2 cellular contexts compared by ENCODE assay signal in genomic region chr5:29561564-29561963, GRCh38.
TF ChIP-seq lines count a peak whose summit lies in the region.

No MANE protein-coding gene starts in this region.

TF ChIP-seq in HepG2, 621 proteins besides CTCF, POLR2A, EP300 and RAD21 (continued from another document and continues in another):
- TF ChIP-seq, protein P1, sequence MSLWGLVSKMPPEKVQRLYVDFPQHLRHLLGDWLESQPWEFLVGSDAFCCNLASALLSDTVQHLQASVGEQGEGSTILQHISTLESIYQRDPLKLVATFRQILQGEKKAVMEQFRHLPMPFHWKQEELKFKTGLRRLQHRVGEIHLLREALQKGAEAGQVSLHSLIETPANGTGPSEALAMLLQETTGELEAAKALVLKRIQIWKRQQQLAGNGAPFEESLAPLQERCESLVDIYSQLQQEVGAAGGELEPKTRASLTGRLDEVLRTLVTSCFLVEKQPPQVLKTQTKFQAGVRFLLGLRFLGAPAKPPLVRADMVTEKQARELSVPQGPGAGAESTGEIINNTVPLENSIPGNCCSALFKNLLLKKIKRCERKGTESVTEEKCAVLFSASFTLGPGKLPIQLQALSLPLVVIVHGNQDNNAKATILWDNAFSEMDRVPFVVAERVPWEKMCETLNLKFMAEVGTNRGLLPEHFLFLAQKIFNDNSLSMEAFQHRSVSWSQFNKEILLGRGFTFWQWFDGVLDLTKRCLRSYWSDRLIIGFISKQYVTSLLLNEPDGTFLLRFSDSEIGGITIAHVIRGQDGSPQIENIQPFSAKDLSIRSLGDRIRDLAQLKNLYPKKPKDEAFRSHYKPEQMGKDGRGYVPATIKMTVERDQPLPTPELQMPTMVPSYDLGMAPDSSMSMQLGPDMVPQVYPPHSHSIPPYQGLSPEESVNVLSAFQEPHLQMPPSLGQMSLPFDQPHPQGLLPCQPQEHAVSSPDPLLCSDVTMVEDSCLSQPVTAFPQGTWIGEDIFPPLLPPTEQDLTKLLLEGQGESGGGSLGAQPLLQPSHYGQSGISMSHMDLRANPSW (CRISPR knock-in tag; IDR thresholded peaks at IDR 0.05; ENCODE audit: borderline replicate concordance): no peak
- no peak for TF ChIP-seq ZNF124 (CRISPR knock-in tag; IDR thresholded peaks at IDR 0.05)
- TF ChIP-seq ZNF432 (CRISPR knock-in tag; IDR thresholded peaks at IDR 0.05; ENCODE audit: borderline replicate concordance): no peak
- TF ChIP-seq MXI1 (IDR thresholded peaks at IDR 0.05; ENCODE audit: borderline replicate concordance, low read depth, low read length): no peak
- TF ChIP-seq, protein P2, sequence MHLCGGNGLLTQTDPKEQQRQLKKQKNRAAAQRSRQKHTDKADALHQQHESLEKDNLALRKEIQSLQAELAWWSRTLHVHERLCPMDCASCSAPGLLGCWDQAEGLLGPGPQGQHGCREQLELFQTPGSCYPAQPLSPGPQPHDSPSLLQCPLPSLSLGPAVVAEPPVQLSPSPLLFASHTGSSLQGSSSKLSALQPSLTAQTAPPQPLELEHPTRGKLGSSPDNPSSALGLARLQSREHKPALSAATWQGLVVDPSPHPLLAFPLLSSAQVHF (CRISPR knock-in tag; IDR thresholded peaks at IDR 0.05): no peak
- TF ChIP-seq MAFK (conservative IDR thresholded peaks at IDR 0.05 in 1 of 2, IDR thresholded peaks at IDR 0.05 in 1 of 2; ENCODE audit: low read length in 2 of 2): peak; percentile 2 to 40; a peak in 2 of 4 replicates
- no peak for TF ChIP-seq GTF3A (CRISPR knock-in tag; conservative IDR thresholded peaks at IDR 0.05)
- 0 out of 2 replicates have a peak, but pooled peaks have one; percentile 22 for TF ChIP-seq MAFF (IDR thresholded peaks at IDR 0.05; ENCODE audit: low read depth, low read length)
- peak; percentile 63 for TF ChIP-seq CREB1 (IDR thresholded peaks at IDR 0.05)
- TF ChIP-seq CREB1 (CRISPR knock-in tag; IDR thresholded peaks at IDR 0.05): no peak
- TF ChIP-seq KDM3A (CRISPR knock-in tag; IDR thresholded peaks at IDR 0.05; ENCODE audit: low read depth): no peak
- no peak for TF ChIP-seq FOXO1 (CRISPR knock-in tag; IDR thresholded peaks at IDR 0.05)
- no peak for TF ChIP-seq ZFP62 (CRISPR knock-in tag; IDR thresholded peaks at IDR 0.05)
- TF ChIP-seq, protein P3, sequence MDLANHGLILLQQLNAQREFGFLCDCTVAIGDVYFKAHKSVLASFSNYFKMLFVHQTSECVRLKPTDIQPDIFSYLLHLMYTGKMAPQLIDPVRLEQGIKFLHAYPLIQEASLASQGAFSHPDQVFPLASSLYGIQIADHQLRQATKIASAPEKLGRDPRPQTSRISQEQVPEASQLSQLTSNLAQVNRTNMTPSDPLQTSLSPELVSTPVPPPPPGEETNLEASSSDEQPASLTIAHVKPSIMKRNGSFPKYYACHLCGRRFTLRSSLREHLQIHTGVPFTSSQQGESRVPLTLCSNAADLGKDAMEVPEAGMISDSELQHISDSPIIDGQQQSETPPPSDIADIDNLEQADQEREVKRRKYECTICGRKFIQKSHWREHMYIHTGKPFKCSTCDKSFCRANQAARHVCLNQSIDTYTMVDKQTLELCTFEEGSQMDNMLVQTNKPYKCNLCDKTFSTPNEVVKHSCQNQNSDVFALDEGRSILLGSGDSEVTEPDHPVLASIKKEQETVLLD (CRISPR knock-in tag; IDR thresholded peaks at IDR 0.05; ENCODE audit: low read depth): no peak
- peak; percentile 92 for TF ChIP-seq ATF7 (IDR thresholded peaks at IDR 0.05)
- no peak for TF ChIP-seq ATF7 (CRISPR knock-in tag; IDR thresholded peaks at IDR 0.05)
- TF ChIP-seq BRCA1 (CRISPR knock-in tag; IDR thresholded peaks at IDR 0.05): no peak
- TF ChIP-seq, protein P4, sequence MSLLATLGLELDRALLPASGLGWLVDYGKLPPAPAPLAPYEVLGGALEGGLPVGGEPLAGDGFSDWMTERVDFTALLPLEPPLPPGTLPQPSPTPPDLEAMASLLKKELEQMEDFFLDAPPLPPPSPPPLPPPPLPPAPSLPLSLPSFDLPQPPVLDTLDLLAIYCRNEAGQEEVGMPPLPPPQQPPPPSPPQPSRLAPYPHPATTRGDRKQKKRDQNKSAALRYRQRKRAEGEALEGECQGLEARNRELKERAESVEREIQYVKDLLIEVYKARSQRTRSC (CRISPR knock-in tag; IDR thresholded peaks at IDR 0.05; ENCODE audit: low read depth): no peak
- TF ChIP-seq ATF6 (CRISPR knock-in tag; conservative IDR thresholded peaks at IDR 0.05): no peak
- TF ChIP-seq ZNF878 (CRISPR knock-in tag; IDR thresholded peaks at IDR 0.05): no peak
- no peak for TF ChIP-seq TAF15 (IDR thresholded peaks at IDR 0.05; ENCODE audit: low read depth, low read length, poor library complexity, severe bottlenecking)
- TF ChIP-seq LBX2 (CRISPR knock-in tag; IDR thresholded peaks at IDR 0.05; ENCODE audit: borderline replicate concordance): no peak
- TF ChIP-seq TOPORS (CRISPR knock-in tag; IDR thresholded peaks at IDR 0.05): no peak
- TF ChIP-seq HOXA9 (CRISPR knock-in tag; IDR thresholded peaks at IDR 0.05; ENCODE audit: borderline replicate concordance): no peak
- no peak for TF ChIP-seq KDM2A (CRISPR knock-in tag; IDR thresholded peaks at IDR 0.05; ENCODE audit: borderline replicate concordance, low read depth)
- no peak for TF ChIP-seq NR2F2 (IDR thresholded peaks at IDR 0.05; ENCODE audit: borderline replicate concordance, low read depth)
- TF ChIP-seq, protein P5, sequence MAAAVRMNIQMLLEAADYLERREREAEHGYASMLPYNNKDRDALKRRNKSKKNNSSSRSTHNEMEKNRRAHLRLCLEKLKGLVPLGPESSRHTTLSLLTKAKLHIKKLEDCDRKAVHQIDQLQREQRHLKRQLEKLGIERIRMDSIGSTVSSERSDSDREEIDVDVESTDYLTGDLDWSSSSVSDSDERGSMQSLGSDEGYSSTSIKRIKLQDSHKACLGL (CRISPR knock-in tag; IDR thresholded peaks at IDR 0.05): no peak

TF ChIP-seq in K562, 482 proteins besides CTCF, POLR2A, EP300 and RAD21:
- TF ChIP-seq ATF3 (IDR thresholded peaks at IDR 0.05) (peak; percentile 57), ATF3 (CRISPR knock-in tag; conservative IDR thresholded peaks at IDR 0.05) (no peak), ZNF655 (CRISPR knock-in tag; IDR thresholded peaks at IDR 0.05) (no peak)
